Comparison of ENCODE assay signal across 19 cellular contexts in genomic region chrX:131059231-131059630, GRCh38. TPM values are rescaled to one million over a fixed set of nuclear protein-coding genes. Genes with fewer than 3 reads are reported as not detected.
DNase-seq lines count a peak whose midpoint lies in the region; ATAC-seq and TF ChIP-seq lines count a peak whose summit lies in the region.
"Had no signal": no experiment of that assay in that cellular context is flagged by ENCODE, and none has a peak within 500 bp of the region (broad histone marks: within the 10 kb centered on the region; RNA-seq: fewer than 3 reads in every experiment).

No MANE protein-coding gene starts in this region.

- CTCF ChIA-PET in CD8-positive, alpha-beta T cell (lab: Charles Lee): no interaction called here

- no peaks in the 10 kb centered on the region for H3K36me3 Mint-ChIP-seq in nephron (ENCODE audit: low read depth)
- no peaks in the 10 kb centered on the region for H3K36me3 Mint-ChIP-seq in CD8-positive, alpha-beta T cell

- WGBS in psoas muscle, 3 donors: 42 to 78% (median 50%) methylated on average over 1 to 2 of the region's 2 CpGs

- peak in 3 of 4 donors; percentile 50 to 66 (median 56) for ATAC-seq in psoas muscle
- no peak for ATAC-seq in CD8-positive, alpha-beta T cell
- ATAC-seq: A549, GM12878 had no signal

- no peak overlapping the region for H3K4me3 ChIP-seq in psoas muscle
- no peak overlapping the region for H3K4me3 ChIP-seq in CD8-positive, alpha-beta T cell (ENCODE audit: low read depth, low read length)
- H3K4me3 ChIP-seq: A549, GM12878 had no signal

- H3K27me3 ChIP-seq in psoas muscle (ENCODE audit: insufficient read depth in 3 of 3, low read length in 2 of 3): peaks cover 0 to 55% (median 0%) of the 10 kb centered on the region in 3 donors
- H3K27me3 ChIP-seq in CD8-positive, alpha-beta T cell (ENCODE audit: insufficient read depth, low read length): no peaks in the 10 kb centered on the region

- peaks cover 82% of the 10 kb centered on the region for H3K27me3 Mint-ChIP-seq in nephron (ENCODE audit: low read depth)
- peaks cover 24% of the 10 kb centered on the region for H3K27me3 Mint-ChIP-seq in CD8-positive, alpha-beta T cell (ENCODE audit: low read depth)

- no peak overlapping the region for H3K27ac Mint-ChIP-seq in nephron
- no peak overlapping the region for H3K27ac Mint-ChIP-seq in CD8-positive, alpha-beta T cell
- H3K27ac Mint-ChIP-seq: CD4-positive, alpha-beta T cell had no signal

- no peak overlapping the region for H3K27ac ChIP-seq in psoas muscle
- no peak overlapping the region for H3K27ac ChIP-seq in CD8-positive, alpha-beta T cell (ENCODE audit: low read depth, low read length)
- H3K27ac ChIP-seq: 22Rv1, A549, C4-2B had no signal

- TF ChIP-seq CTCF in nephron (IDR thresholded peaks at IDR 0.05; ENCODE audit: unreplicated experiment in 3 of 3) (no peak), psoas muscle (IDR thresholded peaks at IDR 0.05) (no peak)
- no peak for TF ChIP-seq CTCF in CD8-positive, alpha-beta T cell (IDR thresholded peaks at IDR 0.05)

- H3K4me1 ChIP-seq in psoas muscle: no peaks in the 10 kb centered on the region
- no peaks in the 10 kb centered on the region for H3K4me1 ChIP-seq in CD8-positive, alpha-beta T cell (ENCODE audit: insufficient read depth, low read length)
- H3K4me1 ChIP-seq: A549, HAP-1 had no signal

- no peaks in the 10 kb centered on the region for H3K9me3 ChIP-seq in psoas muscle
- H3K9me3 ChIP-seq in CD8-positive, alpha-beta T cell (ENCODE audit: low read length): no peaks in the 10 kb centered on the region
- H3K9me3 ChIP-seq: A549, HAP-1 had no signal

- DNase-seq in ELF-1 (ENCODE audit: low read depth, low spot score) (peak; percentile 45), NCI-H69 (lab: John Stamatoyannopoulos, UW) (peak; percentile 1), psoas muscle (no peak), medulla oblongata (ENCODE audit: extremely low spot score) (no peak)
- no peak for DNase-seq in CD8-positive, alpha-beta T cell
- no peak for DNase-seq in stimulated activated naive CD4-positive, alpha-beta T cell (lab: John Stamatoyannopoulos, UW)
- DNase-seq: AML-193; CD4-positive, alpha-beta T cell; DMS79 treated with DMSO at 0.1 percent for 48 hours; GOT3 had no signal

- H3K4me1 Mint-ChIP-seq in nephron: peaks cover 17% of the 10 kb centered on the region
- no peaks in the 10 kb centered on the region for H3K4me1 Mint-ChIP-seq in CD8-positive, alpha-beta T cell (ENCODE audit: low read depth)

- H3K9me3 Mint-ChIP-seq in nephron: no peaks in the 10 kb centered on the region
- H3K9me3 Mint-ChIP-seq in CD8-positive, alpha-beta T cell: no peaks in the 10 kb centered on the region
- H3K9me3 Mint-ChIP-seq: CD4-positive, alpha-beta T cell had no signal

- POLR2A ChIA-PET in CD8-positive, alpha-beta T cell (lab: Charles Lee): no interaction called here

- intact Hi-C loops in psoas muscle (cut with DNase I): no loop called here
- intact Hi-C loops in CD8-positive, alpha-beta T cell (cut with DNase I, micrococcal nuclease): no loop called here

- H3K4me3 Mint-ChIP-seq in nephron: peak overlapping the region; percentile 46 to 82 (median 58)
- H3K4me3 Mint-ChIP-seq in CD8-positive, alpha-beta T cell: no peak overlapping the region
- H3K4me3 Mint-ChIP-seq: CD4-positive, alpha-beta T cell had no signal

- no peaks in the 10 kb centered on the region for H3K36me3 ChIP-seq in psoas muscle (ENCODE audit: insufficient read depth in 1 of 2, low read depth in 1 of 2)
- H3K36me3 ChIP-seq in CD8-positive, alpha-beta T cell (ENCODE audit: insufficient read depth, low read length): no peaks in the 10 kb centered on the region
- H3K36me3 ChIP-seq: HAP-1 had no signal

RNA-seq across cellular contexts. Expression of gene ARHGAP36, which starts 1.1 kb away (rescaled TPM):
- total RNA-seq in psoas muscle: 1 to 10 TPM in 1 of 4 donors, under 1 TPM in 3; 0.30 to 1.1 (median 0.67) TPM
- under 1 TPM; 0.01 to 0.17 (median 0.08) TPM for polyA plus RNA-seq in psoas muscle
- total RNA-seq in CD8-positive, alpha-beta T cell: not detected
- total RNA-seq: CD4-positive, alpha-beta T cell; G401; GM12878; HT-29 had no signal
- polyA plus RNA-seq: A549, BJ, GM12878 had no signal

Comparison
In these comparisons a context has a peak if more than half of its experiments do, and no peak if none do; other contexts are left out.
1. DNase-seq: peak in ELF-1 (single experiment) and NCI-H69 (single experiment); none in psoas muscle (0 of 2), CD8-positive, alpha-beta T cell (0 of 7), stimulated activated naive CD4-positive, alpha-beta T cell (0 of 6) and medulla oblongata (single experiment).